ENCODE assay signal across 1 cellular context in genomic region chr13:77548095-77548494, GRCh38.
TF ChIP-seq lines count a peak whose summit lies in the region.

No MANE protein-coding gene starts in this region.

TF ChIP-seq in GM12878, 131 proteins besides CTCF, POLR2A, EP300 and RAD21 (continued from another document):
- TF ChIP-seq, protein P1, sequence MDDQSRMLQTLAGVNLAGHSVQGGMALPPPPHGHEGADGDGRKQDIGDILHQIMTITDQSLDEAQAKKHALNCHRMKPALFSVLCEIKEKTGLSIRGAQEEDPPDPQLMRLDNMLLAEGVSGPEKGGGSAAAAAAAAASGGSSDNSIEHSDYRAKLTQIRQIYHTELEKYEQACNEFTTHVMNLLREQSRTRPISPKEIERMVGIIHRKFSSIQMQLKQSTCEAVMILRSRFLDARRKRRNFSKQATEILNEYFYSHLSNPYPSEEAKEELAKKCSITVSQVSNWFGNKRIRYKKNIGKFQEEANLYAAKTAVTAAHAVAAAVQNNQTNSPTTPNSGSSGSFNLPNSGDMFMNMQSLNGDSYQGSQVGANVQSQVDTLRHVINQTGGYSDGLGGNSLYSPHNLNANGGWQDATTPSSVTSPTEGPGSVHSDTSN (IDR thresholded peaks at IDR 0.05; ENCODE audit: insufficient replicate concordance, low read depth, low read length) = peak; percentile 81
- no peak for TF ChIP-seq ZBED1 (IDR thresholded peaks at IDR 0.05; ENCODE audit: borderline replicate concordance)
- TF ChIP-seq EED (IDR thresholded peaks at IDR 0.05; ENCODE audit: low read depth) = no peak
- TF ChIP-seq, protein P2, sequence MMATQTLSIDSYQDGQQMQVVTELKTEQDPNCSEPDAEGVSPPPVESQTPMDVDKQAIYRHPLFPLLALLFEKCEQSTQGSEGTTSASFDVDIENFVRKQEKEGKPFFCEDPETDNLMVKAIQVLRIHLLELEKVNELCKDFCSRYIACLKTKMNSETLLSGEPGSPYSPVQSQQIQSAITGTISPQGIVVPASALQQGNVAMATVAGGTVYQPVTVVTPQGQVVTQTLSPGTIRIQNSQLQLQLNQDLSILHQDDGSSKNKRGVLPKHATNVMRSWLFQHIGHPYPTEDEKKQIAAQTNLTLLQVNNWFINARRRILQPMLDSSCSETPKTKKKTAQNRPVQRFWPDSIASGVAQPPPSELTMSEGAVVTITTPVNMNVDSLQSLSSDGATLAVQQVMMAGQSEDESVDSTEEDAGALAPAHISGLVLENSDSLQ (IDR thresholded peaks at IDR 0.05) = peak; percentile 95
